In genomic region chr5:160656961-160657570, GRCh38 we compare ENCODE assay signal across 22 cellular contexts.
DNase-seq lines count a peak whose midpoint lies in the region; ATAC-seq, FAIRE-seq and TF ChIP-seq lines count a peak whose summit lies in the region.
"Had no signal": no experiment of that assay in that cellular context is flagged by ENCODE, and none has a peak within 500 bp of the region (broad histone marks: within the 10 kb centered on the region; RNA-seq: fewer than 3 reads in every experiment).

No MANE protein-coding gene starts in this region.

- POLR2A ChIA-PET in H1 (lab: Charles Lee; ENCODE audit: partially characterized antibody): no interaction called here

- H4K20me1 ChIP-seq in H1 (replicated peaks in 1 of 2; ENCODE audit: control insufficient read depth in 1 of 2, insufficient read depth in 2 of 2, low read length in 2 of 2): no peaks in the 10 kb centered on the region

- H3K9ac ChIP-seq in H1 (replicated peaks in 1 of 4; ENCODE audit: extremely low read depth in 1 of 4, low read depth in 3 of 4, low read length in 3 of 4): no peak overlapping the region

- H3K14ac ChIP-seq in H1 (ENCODE audit: insufficient read length): no peak overlapping the region

- intact Hi-C loops in left cardiac atrium (cut with DNase I): no loop called here
- intact Hi-C loops in left ventricle myocardium inferior (cut with micrococcal nuclease): no loop called here
- intact Hi-C loops in transverse colon (cut with DNase I; ENCODE audit: low total_unique reads): no loop called here

- peaks cover 8% of the 10 kb centered on the region for H3K9me3 Mint-ChIP-seq in T-helper 1 cell treated with Interleukin-12 subunit alpha and Interleukin-12 subunit beta and Interleukin-4 antibody, amounts not matched to agents 30 μg/mL and 1 μg/mL, for 36 hours

- H4K91ac ChIP-seq in H1 (replicated peaks; ENCODE audit: insufficient read length, low read length): no peak overlapping the region

- no peaks in the 10 kb centered on the region for H3K79me1 ChIP-seq in H1 (ENCODE audit: low read depth, low read length)

- WGBS in H1 (ENCODE audit: extremely low coverage in 1 of 2, insufficient coverage in 1 of 2, insufficient read length in 1 of 2, insufficient replicate concordance in 2 of 2, low coverage in 1 of 2, low lambda C conversion rate in 2 of 2, missing lambda C conversion rate in 1 of 2), 2 experiments: 88% methylated on average over 3 of the region's 3 CpGs; no CpG with 5 or more reads in 1 of the 2 experiments
- WGBS in transverse colon (ENCODE audit: low coverage in 1 of 2), 2 donors: 45 to 58% methylated on average over 3 of the region's 3 CpGs

- in situ Hi-C loops in transverse colon (cut with MboI; ENCODE audit: low pct_ligation_motif_present in 1 of 4, low pct_unique_long_range_greater_than_20kb in 1 of 4, low sequenced_read_pairs in 3 of 4): no loop called here

- H4K8ac ChIP-seq in H1 (ENCODE audit: extremely low read depth, insufficient read depth, low read length): no peak overlapping the region

- H3K27me3 ChIP-seq in left ventricle myocardium inferior (ENCODE audit: low read depth) (no peaks in the 10 kb centered on the region), H1 (replicated peaks in 1 of 4; ENCODE audit: control insufficient read depth in 3 of 4, extremely low read depth in 1 of 4, insufficient read depth in 3 of 4, low read length in 3 of 4) (peaks cover 0 to 1% (median 0%) of the 10 kb centered on the region in 4 experiments; a peak in 1 of 7 replicates), transverse colon (no peaks in the 10 kb centered on the region)
- no peaks in the 10 kb centered on the region for H3K27me3 ChIP-seq in effector memory CD4-positive, alpha-beta T cell (replicated peaks; ENCODE audit: control insufficient read depth, insufficient read depth, low read length, poor library complexity, severe bottlenecking)
- H3K27me3 ChIP-seq: neutrophil, thyroid gland had no signal

- H2BK5ac ChIP-seq in H1 (ENCODE audit: low read depth, low read length): no peak overlapping the region

- no peak overlapping the region for H4K5ac ChIP-seq in H1 (ENCODE audit: insufficient read length, low read depth, low read length)

- H3K27ac Mint-ChIP-seq in T-helper 1 cell treated with Interleukin-12 subunit alpha and Interleukin-12 subunit beta and Interleukin-4 antibody, amounts not matched to agents 30 μg/mL and 1 μg/mL, for 36 hours: peak overlapping the region; percentile 50

- no peak overlapping the region for H3K23ac ChIP-seq in H1 (ENCODE audit: insufficient read length)

- TF ChIP-seq EP300 in H1 (IDR thresholded peaks at IDR 0.05; ENCODE audit: borderline replicate concordance in 1 of 2, low read depth in 2 of 2, low read length in 2 of 2): no peak
- no peak for TF ChIP-seq EP300 in transverse colon (IDR thresholded peaks at IDR 0.05; ENCODE audit: low read depth)

- no peak overlapping the region for H2AK5ac ChIP-seq in H1 (ENCODE audit: low read depth, low read length)

- no peak overlapping the region for H2BK15ac ChIP-seq in H1 (ENCODE audit: low read length)

- H3K4me1 ChIP-seq in left ventricle myocardium inferior (no peaks in the 10 kb centered on the region), H1 (replicated peaks in 1 of 4; ENCODE audit: control insufficient read depth in 3 of 4, insufficient read depth in 4 of 4, low read length in 3 of 4) (peaks cover 0 to 4% (median 0%) of the 10 kb centered on the region in 4 experiments; a peak in 2 of 7 replicates), transverse colon (peaks cover 0 to 40% (median 26%) of the 10 kb centered on the region in 4 donors)
- H3K4me1 ChIP-seq in effector memory CD4-positive, alpha-beta T cell (ENCODE audit: control insufficient read depth, insufficient read depth, low read length, poor library complexity, severe bottlenecking): no peaks in the 10 kb centered on the region
- H3K4me1 ChIP-seq: heart left ventricle, thyroid gland had no signal

- H3K4me2 ChIP-seq in H1 (ENCODE audit: insufficient read depth in 1 of 2, low read depth in 2 of 2, low read length in 2 of 2): no peak overlapping the region

- no peak overlapping the region for H3K4me3 ChIP-seq in left ventricle myocardium inferior
- no peak overlapping the region for H3K4me3 ChIP-seq in H1 (ENCODE audit: extremely low read depth in 1 of 4, insufficient read depth in 2 of 4, low read depth in 3 of 4, low read length in 4 of 4)
- H3K4me3 ChIP-seq in transverse colon: no peak overlapping the region
- no peak overlapping the region for H3K4me3 ChIP-seq in effector memory CD4-positive, alpha-beta T cell (ENCODE audit: insufficient read depth, low read depth, low read length, poor library complexity, severe bottlenecking)
- H3K4me3 ChIP-seq: heart left ventricle, thyroid gland had no signal

- TF ChIP-seq RAD21 in H1 (IDR thresholded peaks at IDR 0.05 in 1 of 2, conservative IDR thresholded peaks at IDR 0.05 in 1 of 2; ENCODE audit: low read depth in 2 of 2, low read length in 2 of 2): no peak

- H3K56ac ChIP-seq in H1 (replicated peaks; ENCODE audit: insufficient read length, low read depth, low read length): no peak overlapping the region

- H3K18ac ChIP-seq in H1 (ENCODE audit: extremely low read depth, low read length): no peak overlapping the region

- no peaks in the 10 kb centered on the region for H3K9me3 ChIP-seq in left ventricle myocardium inferior (replicated peaks)
- no peaks in the 10 kb centered on the region for H3K9me3 ChIP-seq in H1 (ENCODE audit: insufficient read depth in 2 of 2, low read depth in 1 of 2, low read length in 1 of 2)
- no peaks in the 10 kb centered on the region for H3K9me3 ChIP-seq in transverse colon
- H3K9me3 ChIP-seq in effector memory CD4-positive, alpha-beta T cell (ENCODE audit: control insufficient read depth, low read length): no peaks in the 10 kb centered on the region
- H3K9me3 ChIP-seq: neutrophil, thyroid gland had no signal

- H3K4me1 Mint-ChIP-seq in T-helper 1 cell treated with Interleukin-12 subunit alpha and Interleukin-12 subunit beta and Interleukin-4 antibody, amounts not matched to agents 30 μg/mL and 1 μg/mL, for 36 hours (ENCODE audit: low read depth): peaks cover 21% of the 10 kb centered on the region
- H3K4me1 Mint-ChIP-seq: IgD-negative memory B cell had no signal

- H3K79me2 ChIP-seq in H1 (ENCODE audit: control insufficient read depth in 1 of 2, insufficient read depth in 2 of 2, low read length in 2 of 2): no peaks in the 10 kb centered on the region

- peaks cover 4% of the 10 kb centered on the region for H3K27me3 Mint-ChIP-seq in T-helper 1 cell treated with Interleukin-12 subunit alpha and Interleukin-12 subunit beta and Interleukin-4 antibody, amounts not matched to agents 30 μg/mL and 1 μg/mL, for 36 hours (ENCODE audit: low read depth)

- no peak overlapping the region for H2BK20ac ChIP-seq in H1 (ENCODE audit: low read length)

- no peak overlapping the region for H2BK12ac ChIP-seq in H1 (ENCODE audit: low read depth, low read length)

- H3K36me3 ChIP-seq in left ventricle myocardium inferior (no peaks in the 10 kb centered on the region), H1 (ENCODE audit: control insufficient read depth in 2 of 4, insufficient read depth in 4 of 4, low read length in 3 of 4) (no peaks in the 10 kb centered on the region), transverse colon (no peaks in the 10 kb centered on the region)
- no peaks in the 10 kb centered on the region for H3K36me3 ChIP-seq in effector memory CD4-positive, alpha-beta T cell (ENCODE audit: control insufficient read depth, insufficient read depth, low read length)
- H3K36me3 ChIP-seq: heart left ventricle, neutrophil, thyroid gland had no signal

- H3K36me3 Mint-ChIP-seq in T-helper 1 cell treated with Interleukin-12 subunit alpha and Interleukin-12 subunit beta and Interleukin-4 antibody, amounts not matched to agents 30 μg/mL and 1 μg/mL, for 36 hours (ENCODE audit: low read depth): peaks cover 5% of the 10 kb centered on the region
- H3K36me3 Mint-ChIP-seq: IgD-negative memory B cell had no signal

- TF ChIP-seq CTCF in left ventricle myocardium inferior (IDR thresholded peaks at IDR 0.05; ENCODE audit: borderline replicate concordance): no peak
- TF ChIP-seq CTCF in H1 (IDR thresholded peaks at IDR 0.05; ENCODE audit: control extremely low read depth in 1 of 3, insufficient read depth in 1 of 3, low read depth in 1 of 3, low read length in 3 of 3): no peak
- no peak for TF ChIP-seq CTCF in transverse colon (IDR thresholded peaks at IDR 0.05)

- DNase-seq in left cardiac atrium (no peak), left ventricle myocardium inferior (no peak), H1 (ENCODE audit: low read depth in 1 of 2, low spot score in 2 of 2) (no peak), transverse colon (peak; percentile 26), mesenteric fat pad (ENCODE audit: low spot score) (no peak), NCI-H2107 (lab: John Stamatoyannopoulos, UW) (no peak)
- DNase-seq in effector memory CD4-positive, alpha-beta T cell: no peak
- DNase-seq: activated CD8-positive, alpha-beta memory T cell treated with anti-CD3 and anti-CD28 coated beads, Interleukin-2, amount 50 U/mL, for 48 hours; activated gamma-delta T cell treated with Interleukin-2 at 50 U/mL for 16 hours; aorta; DMS 273 treated with DMSO at 0.1 percent for 48 hours; heart left ventricle; kidney; MV-4-11; NCI-H2029 treated with DMSO at 0.1 percent for 48 hours; NCI-H446 treated with DMSO at 0.1 percent for 48 hours; SHP77; thyroid gland had no signal

- H3K4ac ChIP-seq in H1 (replicated peaks; ENCODE audit: insufficient read length, low read depth, low read length): no peak overlapping the region

- CTCF ChIA-PET in H1 (lab: Charles Lee; ENCODE audit: partially characterized antibody): interaction anchor here (1.1 kb wide), 1 partner anchor 218 kb away, joined by 4 read pairs; no protein-coding TSS in a partner anchor

- no peak overlapping the region for H3K27ac ChIP-seq in left ventricle myocardium inferior (replicated peaks)
- no peak overlapping the region for H3K27ac ChIP-seq in H1 (ENCODE audit: low read depth, low read length)
- H3K27ac ChIP-seq in transverse colon: peak overlapping the region; percentile 76 to 87 (median 86)
- H3K27ac ChIP-seq in effector memory CD4-positive, alpha-beta T cell (ENCODE audit: insufficient read depth, low read length, poor library complexity, severe bottlenecking): no peak overlapping the region
- H3K27ac ChIP-seq: heart left ventricle, neutrophil, thyroid gland had no signal

- no peak for TF ChIP-seq POLR2A in H1 (IDR thresholded peaks at IDR 0.05; ENCODE audit: control extremely low read depth in 1 of 2, low read depth in 2 of 2, low read length in 2 of 2)
- no peak for TF ChIP-seq POLR2A in transverse colon (IDR thresholded peaks at IDR 0.05)

- no peak overlapping the region for H2BK120ac ChIP-seq in H1 (replicated peaks; ENCODE audit: low read depth, low read length)

- no peak overlapping the region for H3K4me3 Mint-ChIP-seq in T-helper 1 cell treated with Interleukin-12 subunit alpha and Interleukin-12 subunit beta and Interleukin-4 antibody, amounts not matched to agents 30 μg/mL and 1 μg/mL, for 36 hours
- H3K4me3 Mint-ChIP-seq: IgD-negative memory B cell had no signal

- no peaks in the 10 kb centered on the region for H3K23me2 ChIP-seq in H1 (ENCODE audit: low read depth, low read length)

- FAIRE-seq in H1 (lab: Jason Lieb, UNC): no peak
- FAIRE-seq: H54, kidney had no signal

- ATAC-seq in left cardiac atrium: peak; percentile 77 to 93
- ATAC-seq: heart left ventricle had no signal

- 0 out of 2 replicates have a peak overlapping the region, but pooled peaks have one; percentile 34 for H2AFZ ChIP-seq in H1 (ENCODE audit: low read length)

Comparison
In these comparisons a context has a peak if more than half of its experiments do, and no peak if none do; other contexts are left out.
1. H3K27ac ChIP-seq: peak in transverse colon (4 of 4); none in left ventricle myocardium inferior (single experiment), H1 (single experiment) and effector memory CD4-positive, alpha-beta T cell (single experiment).